In genomic region chr3:101513419-101513986, GRCh38 we compare ENCODE assay signal across 8 cellular contexts. TPM values are rescaled to one million over a fixed set of nuclear protein-coding genes. Genes with fewer than 3 reads are reported as not detected.
A peak's percentile ranks its signal among the peaks of the same experiment; 100 is the strongest.
DNase-seq lines count a peak whose midpoint lies in the region; ATAC-seq lines count a peak whose summit lies in the region.

No MANE protein-coding gene starts in this region.

- H3K4me1 Mint-ChIP-seq in stimulated activated naive CD8-positive, alpha-beta T cell treated with anti-CD3 and anti-CD28 coated beads, Interleukin-15, Interleukin-2, amounts not matched to agents 100 ng/mL and 50 ng/mL, for 24 hours (ENCODE audit: low read depth) = peaks cover 57% of the 10 kb centered on the region

- peaks cover 3% of the 10 kb centered on the region for H3K4me1 ChIP-seq in iPS-18a (ENCODE audit: control insufficient read depth, low read depth, low read length)

- peak overlapping the region; percentile 78 for H3K9ac ChIP-seq in iPS-18a (ENCODE audit: low read length)

- H3K27ac ChIP-seq in angular gyrus (ENCODE audit: low read depth, low read length) = peak overlapping the region; percentile 88
- H3K27ac ChIP-seq in iPS-18a (ENCODE audit: low read length) = peak overlapping the region; percentile 76

- peak; percentile 35 for ATAC-seq in GM21515 (IDR thresholded peaks at IDR 0.05; ENCODE audit: unreplicated experiment)

- H3K36me3 ChIP-seq in iPS-18a (ENCODE audit: control insufficient read depth, low read depth, low read length) = no peaks in the 10 kb centered on the region

- H3K36me3 Mint-ChIP-seq in stimulated activated naive CD8-positive, alpha-beta T cell treated with anti-CD3 and anti-CD28 coated beads, Interleukin-15, Interleukin-2, amounts not matched to agents 100 ng/mL and 50 ng/mL, for 24 hours (ENCODE audit: low read depth) = peaks cover 7% of the 10 kb centered on the region

- peak overlapping the region; percentile 94 for H3K27ac Mint-ChIP-seq in stimulated activated naive CD8-positive, alpha-beta T cell treated with anti-CD3 and anti-CD28 coated beads, Interleukin-15, Interleukin-2, amounts not matched to agents 100 ng/mL and 50 ng/mL, for 24 hours

- H3K27me3 Mint-ChIP-seq in stimulated activated naive CD8-positive, alpha-beta T cell treated with anti-CD3 and anti-CD28 coated beads, Interleukin-15, Interleukin-2, amounts not matched to agents 100 ng/mL and 50 ng/mL, for 24 hours = no peaks in the 10 kb centered on the region

- H3K27me3 ChIP-seq in iPS-18a (ENCODE audit: control insufficient read depth, insufficient read depth, low read length) = no peaks in the 10 kb centered on the region

- no peaks in the 10 kb centered on the region for H3K9me3 Mint-ChIP-seq in stimulated activated naive CD8-positive, alpha-beta T cell treated with anti-CD3 and anti-CD28 coated beads, Interleukin-15, Interleukin-2, amounts not matched to agents 100 ng/mL and 50 ng/mL, for 24 hours

- H3K4me3 Mint-ChIP-seq in stimulated activated naive CD8-positive, alpha-beta T cell treated with anti-CD3 and anti-CD28 coated beads, Interleukin-15, Interleukin-2, amounts not matched to agents 100 ng/mL and 50 ng/mL, for 24 hours = peak overlapping the region; percentile 97

- H3K4me3 ChIP-seq in GM08714 (ENCODE audit: low read length) (peak overlapping the region; percentile 84), iPS-18a (ENCODE audit: low read length) (peak overlapping the region; percentile 80)
- H3K4me3 ChIP-seq in Jurkat, Clone E6-1 (ENCODE audit: low read length) = peak overlapping the region; percentile 76

- no peaks in the 10 kb centered on the region for H3K9me3 ChIP-seq in iPS-18a (ENCODE audit: control insufficient read depth, low read depth, low read length)

- no peak for DNase-seq in Jurkat, Clone E6-1 (ENCODE audit: low read depth, low spot score)
- DNase-seq in midbrain (lab: John Stamatoyannopoulos, UW) (no peak), EL (no peak)

RNA-seq across cellular contexts. Expression of gene SENP7, which starts 0.5 kb away (rescaled TPM):
- 14.9 TPM for polyA plus RNA-seq in Jurkat, Clone E6-1 (2012; ENCODE audit: insufficient read depth, insufficient read length)

RNA-seq across cellular contexts. Expression of gene TRMT10C, which starts 48.2 kb away (rescaled TPM):
- polyA plus RNA-seq in Jurkat, Clone E6-1 (2012; ENCODE audit: insufficient read depth, insufficient read length) = 56.3 TPM
